27 cellular contexts compared by ENCODE assay signal in the genomic region with DNA sequence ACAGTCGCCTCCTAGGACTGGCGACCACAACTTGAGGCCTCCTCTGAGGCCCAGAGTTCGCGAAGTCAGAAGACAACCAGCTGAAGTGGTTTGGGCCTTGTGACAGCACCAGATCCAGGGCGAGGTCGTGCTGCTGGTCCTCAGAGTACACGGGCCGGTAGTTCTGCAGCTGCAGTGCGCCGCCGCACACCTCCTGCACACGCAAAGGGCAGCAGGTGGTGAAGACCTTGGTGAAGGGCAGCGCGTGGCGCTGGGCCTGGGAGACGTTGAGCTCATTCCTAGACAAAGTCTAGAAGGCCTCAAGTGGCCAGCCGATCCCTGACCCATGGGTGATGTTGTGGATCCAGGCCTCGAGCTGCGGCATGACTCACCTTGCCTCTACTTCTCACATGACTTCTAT. TPM values are rescaled to one million over a fixed set of nuclear protein-coding genes. Genes with fewer than 3 reads are reported as not detected.
DNase-seq lines count a peak whose midpoint lies in the region; ATAC-seq, FAIRE-seq and TF ChIP-seq lines count a peak whose summit lies in the region.
"Had no signal": no experiment of that assay in that cellular context is flagged by ENCODE, and none has a peak within 500 bp of the region (broad histone marks: within the 10 kb centered on the region; RNA-seq: fewer than 3 reads in every experiment).

No MANE protein-coding gene starts in this region.

- no peak overlapping the region for H3K4me3 Mint-ChIP-seq in activated CD8-positive, alpha-beta T cell treated with anti-CD3 and anti-CD28 coated beads, Interleukin-2, amount 10 ng/mL, durations not matched to agents 7 days and 5 days
- H3K4me3 Mint-ChIP-seq in activated CD8-positive, alpha-beta T cell treated with anti-CD3 and anti-CD28 coated beads for 36 hours, result no peak overlapping the region

- CTCF ChIA-PET in activated CD8-positive, alpha-beta T cell treated with anti-CD3 and anti-CD28 coated beads, Interleukin-2, amount 10 ng/mL, durations not matched to agents 7 days and 5 days (lab: Charles Lee), result interaction anchor here (0.8 to 2.5 kb wide), 5 partner anchors 16 to 69 kb away, joined by 3 to 10 read pairs (median 3); a partner anchor contains a TSS
- CTCF ChIA-PET in activated CD8-positive, alpha-beta T cell treated with anti-CD3 and anti-CD28 coated beads for 36 hours (lab: Charles Lee), result interaction anchor here (1.0 to 2.0 kb wide), 4 partner anchors 11 to 27 kb away, joined by 3 to 10 read pairs (median 4); no protein-coding TSS in a partner anchor

- H3K9me3 ChIP-seq in lower lobe of right lung (no peaks in the 10 kb centered on the region), upper lobe of right lung (no peaks in the 10 kb centered on the region)
- H3K9me3 ChIP-seq: MG63, SJCRH30 had no signal

- peak overlapping the region; percentile 37 for H3K27ac Mint-ChIP-seq in activated CD8-positive, alpha-beta T cell treated with anti-CD3 and anti-CD28 coated beads, Interleukin-2, amount 10 ng/mL, durations not matched to agents 7 days and 5 days
- no peak overlapping the region for H3K27ac Mint-ChIP-seq in activated CD8-positive, alpha-beta T cell treated with anti-CD3 and anti-CD28 coated beads for 36 hours

- no peaks in the 10 kb centered on the region for H3K27me3 Mint-ChIP-seq in activated CD8-positive, alpha-beta T cell treated with anti-CD3 and anti-CD28 coated beads, Interleukin-2, amount 10 ng/mL, durations not matched to agents 7 days and 5 days (ENCODE audit: low read depth)
- H3K27me3 Mint-ChIP-seq in activated CD8-positive, alpha-beta T cell treated with anti-CD3 and anti-CD28 coated beads for 36 hours, result no peaks in the 10 kb centered on the region

- H3K4me1 ChIP-seq in lower lobe of right lung (peaks cover 37% of the 10 kb centered on the region), upper lobe of right lung (peaks cover 16% of the 10 kb centered on the region)
- H3K4me1 ChIP-seq: SJCRH30 had no signal

- H3K36me3 Mint-ChIP-seq in activated CD8-positive, alpha-beta T cell treated with anti-CD3 and anti-CD28 coated beads, Interleukin-2, amount 10 ng/mL, durations not matched to agents 7 days and 5 days (ENCODE audit: low read depth), result peaks cover 42% of the 10 kb centered on the region
- peaks cover 16% of the 10 kb centered on the region for H3K36me3 Mint-ChIP-seq in activated CD8-positive, alpha-beta T cell treated with anti-CD3 and anti-CD28 coated beads for 36 hours (ENCODE audit: low read depth)

- POLR2A ChIA-PET in activated CD8-positive, alpha-beta T cell treated with anti-CD3 and anti-CD28 coated beads, Interleukin-2, amount 10 ng/mL, durations not matched to agents 7 days and 5 days (lab: Charles Lee), result interaction anchor here (0.8 to 1.7 kb wide), 6 partner anchors 9 to 76 kb away, joined by 3 to 6 read pairs (median 4); a partner anchor contains a TSS
- POLR2A ChIA-PET in activated CD8-positive, alpha-beta T cell treated with anti-CD3 and anti-CD28 coated beads for 36 hours (lab: Charles Lee), result interaction anchor here (0.6 to 2.0 kb wide), 4 partner anchors 9 to 76 kb away, joined by 3 to 10 read pairs (median 4); no protein-coding TSS in a partner anchor

- H3K27me3 ChIP-seq in lower lobe of right lung (ENCODE audit: low read depth) (no peaks in the 10 kb centered on the region), upper lobe of right lung (no peaks in the 10 kb centered on the region)
- H3K27me3 ChIP-seq: SJCRH30 had no signal

- H3K27ac ChIP-seq in VCaP (peak overlapping the region; percentile 62; the same call in 1 of the 2 replicates), lower lobe of right lung (peak overlapping the region; percentile 65), upper lobe of right lung (peak overlapping the region; percentile 42)
- H3K27ac ChIP-seq: SJCRH30 had no signal

- H3K4me1 Mint-ChIP-seq in activated CD8-positive, alpha-beta T cell treated with anti-CD3 and anti-CD28 coated beads, Interleukin-2, amount 10 ng/mL, durations not matched to agents 7 days and 5 days (ENCODE audit: low read depth), result peaks cover 44% of the 10 kb centered on the region
- H3K4me1 Mint-ChIP-seq in activated CD8-positive, alpha-beta T cell treated with anti-CD3 and anti-CD28 coated beads for 36 hours (ENCODE audit: low read depth), result peaks cover 51% of the 10 kb centered on the region

- ATAC-seq in activated CD8-positive, alpha-beta T cell treated with anti-CD3 and anti-CD28 coated beads, Interleukin-2, amount 10 ng/mL, durations not matched to agents 7 days and 5 days, result no peak
- no peak for ATAC-seq in activated CD8-positive, alpha-beta T cell treated with anti-CD3 and anti-CD28 coated beads for 36 hours
- ATAC-seq in lower lobe of right lung, result no peak
- no peak for ATAC-seq in upper lobe of right lung
- ATAC-seq: Right ventricle myocardium inferior, SK-N-SH treated with all-trans-retinoic acid at 6 μM for 48 hours had no signal

- FAIRE-seq in RCC 7860 (lab: Jason Lieb, UNC), result no peak

- no peak for TF ChIP-seq CTCF in activated CD8-positive, alpha-beta T cell treated with anti-CD3 and anti-CD28 coated beads for 36 hours (IDR thresholded peaks at IDR 0.05)
- TF ChIP-seq CTCF in VCaP (conservative IDR thresholded peaks at IDR 0.05) (no peak), lower lobe of right lung (IDR thresholded peaks at IDR 0.05) (no peak), upper lobe of right lung (IDR thresholded peaks at IDR 0.05) (no peak)

- H3K36me3 ChIP-seq in lower lobe of right lung, result no peaks in the 10 kb centered on the region
- H3K36me3 ChIP-seq in upper lobe of right lung, result no peaks in the 10 kb centered on the region
- H3K36me3 ChIP-seq: MG63, SJCRH30 had no signal

- no peaks in the 10 kb centered on the region for H3K9me3 Mint-ChIP-seq in activated CD8-positive, alpha-beta T cell treated with anti-CD3 and anti-CD28 coated beads, Interleukin-2, amount 10 ng/mL, durations not matched to agents 7 days and 5 days (ENCODE audit: insufficient read depth)
- H3K9me3 Mint-ChIP-seq in activated CD8-positive, alpha-beta T cell treated with anti-CD3 and anti-CD28 coated beads for 36 hours, result no peaks in the 10 kb centered on the region

- intact Hi-C loops in activated CD8-positive, alpha-beta T cell treated with anti-CD3 and anti-CD28 coated beads for 36 hours (cut with micrococcal nuclease), result no loop called here
- intact Hi-C loops in lower lobe of right lung (cut with DNase I) (no loop called here), upper lobe of right lung (cut with DNase I) (no loop called here)

- no peak for DNase-seq in activated CD8-positive, alpha-beta T cell treated with anti-CD3 and anti-CD28 coated beads, Interleukin-2, amount 10 ng/mL, durations not matched to agents 7 days and 5 days
- no peak for DNase-seq in activated CD8-positive, alpha-beta T cell treated with anti-CD3 and anti-CD28 coated beads for 36 hours
- DNase-seq in lower lobe of right lung, result no peak
- no peak for DNase-seq in upper lobe of right lung
- DNase-seq in RCC 7860 (ENCODE audit: low spot score), result no peak
- DNase-seq in NCI-H2029 treated with DMSO at 0.1 percent for 48 hours (lab: John Stamatoyannopoulos, UW), result no peak
- no peak for DNase-seq in activated T-cell treated with anti-CD3 and anti-CD28 coated beads for 4 hours
- DNase-seq: C1 segment of cervical spinal cord, DMS153, GOT3, HCEC 1CT, KBM-7, MG63, NCI-H1105 treated with DMSO at 0.1 percent for 48 hours, NCI-H146, NCI-H1930, NCI-H446, NCI-H524 treated with DMSO at 0.1 percent for 48 hours, NCI-H774, SJCRH30 had no signal

- H3K4me3 ChIP-seq in lower lobe of right lung, result no peak overlapping the region
- H3K4me3 ChIP-seq in upper lobe of right lung, result no peak overlapping the region
- H3K4me3 ChIP-seq: MG63, SJCRH30 had no signal

RNA-seq across cellular contexts. Expression of a gene that starts 18.2 kb away (rescaled TPM):
- 100 to 1,000 TPM; 515 to 530 TPM for total RNA-seq in activated CD8-positive, alpha-beta T cell treated with anti-CD3 and anti-CD28 coated beads, Interleukin-2, amount 10 ng/mL, durations not matched to agents 7 days and 5 days
- total RNA-seq in activated CD8-positive, alpha-beta T cell treated with anti-CD3 and anti-CD28 coated beads for 36 hours, result 100 to 1,000 TPM; 372 to 387 TPM
- 9.9 TPM for total RNA-seq in lower lobe of right lung
- 14.5 TPM for total RNA-seq in upper lobe of right lung
- total RNA-seq: A172, Daoy, G401, RPMI7951, SJCRH30 had no signal

RNA-seq across cellular contexts. Expression of a gene that starts 19.8 kb away (rescaled TPM):
- total RNA-seq in activated CD8-positive, alpha-beta T cell treated with anti-CD3 and anti-CD28 coated beads, Interleukin-2, amount 10 ng/mL, durations not matched to agents 7 days and 5 days, result 100 to 1,000 TPM; 541 to 588 TPM
- 100 to 1,000 TPM; 316 to 325 TPM for total RNA-seq in activated CD8-positive, alpha-beta T cell treated with anti-CD3 and anti-CD28 coated beads for 36 hours
- total RNA-seq in lower lobe of right lung (7.4 TPM), upper lobe of right lung (8.5 TPM)
- total RNA-seq: A172, G401, Right ventricle myocardium inferior, RPMI7951, SJCRH30 had no signal

RNA-seq across cellular contexts. Expression of a gene that starts 21.4 kb away (rescaled TPM):
- total RNA-seq in activated CD8-positive, alpha-beta T cell treated with anti-CD3 and anti-CD28 coated beads, Interleukin-2, amount 10 ng/mL, durations not matched to agents 7 days and 5 days, result 100 to 1,000 TPM; 227 to 232 TPM
- 100 to 1,000 TPM; 116 to 118 TPM for total RNA-seq in activated CD8-positive, alpha-beta T cell treated with anti-CD3 and anti-CD28 coated beads for 36 hours
- total RNA-seq in lower lobe of right lung, result 4.0 TPM
- 6.5 TPM for total RNA-seq in upper lobe of right lung
- total RNA-seq: A172, Daoy, G401, RPMI7951, SJCRH30 had no signal

RNA-seq across cellular contexts. Expression of a gene that starts 36.7 kb away (rescaled TPM):
- total RNA-seq in activated CD8-positive, alpha-beta T cell treated with anti-CD3 and anti-CD28 coated beads, Interleukin-2, amount 10 ng/mL, durations not matched to agents 7 days and 5 days, result 10 to 100 TPM; 38.5 to 39.8 TPM
- total RNA-seq in activated CD8-positive, alpha-beta T cell treated with anti-CD3 and anti-CD28 coated beads for 36 hours, result 10 to 100 TPM; 40.2 to 40.5 TPM
- total RNA-seq in lower lobe of right lung (40.8 TPM), upper lobe of right lung (40.0 TPM)

RNA-seq across cellular contexts. Expression of a gene that starts 58.6 kb away (rescaled TPM):
- 10 to 100 TPM; 11.7 to 12.2 TPM for total RNA-seq in activated CD8-positive, alpha-beta T cell treated with anti-CD3 and anti-CD28 coated beads, Interleukin-2, amount 10 ng/mL, durations not matched to agents 7 days and 5 days
- total RNA-seq in activated CD8-positive, alpha-beta T cell treated with anti-CD3 and anti-CD28 coated beads for 36 hours, result 10 to 100 TPM; 26.2 to 31.0 TPM
- total RNA-seq in lower lobe of right lung (85.3 TPM), upper lobe of right lung (119 TPM)
- total RNA-seq: A172, G401, SJCRH30 had no signal

Comparison
In these comparisons a context has a peak if more than half of its experiments do, and no peak if none do; other contexts are left out.
1. RNA of a gene that starts 18.2 kb away (total RNA-seq): 515 to 530 TPM in activated CD8-positive, alpha-beta T cell treated with anti-CD3 and anti-CD28 coated beads, Interleukin-2, amount 10 ng/mL, durations not matched to agents 7 days and 5 days and 372 to 387 TPM in activated CD8-positive, alpha-beta T cell treated with anti-CD3 and anti-CD28 coated beads for 36 hours; 14.5 TPM in upper lobe of right lung (single experiment) and 9.9 TPM in lower lobe of right lung (single experiment); every median in the first group is over 10 times any median in the second.
2. RNA of a gene that starts 19.8 kb away (total RNA-seq): 541 to 588 TPM in activated CD8-positive, alpha-beta T cell treated with anti-CD3 and anti-CD28 coated beads, Interleukin-2, amount 10 ng/mL, durations not matched to agents 7 days and 5 days and 316 to 325 TPM in activated CD8-positive, alpha-beta T cell treated with anti-CD3 and anti-CD28 coated beads for 36 hours; 8.5 TPM in upper lobe of right lung (single experiment) and 7.4 TPM in lower lobe of right lung (single experiment); every median in the first group is over 10 times any median in the second.
3. RNA of a gene that starts 21.4 kb away (total RNA-seq): 227 to 232 TPM in activated CD8-positive, alpha-beta T cell treated with anti-CD3 and anti-CD28 coated beads, Interleukin-2, amount 10 ng/mL, durations not matched to agents 7 days and 5 days and 116 to 118 TPM in activated CD8-positive, alpha-beta T cell treated with anti-CD3 and anti-CD28 coated beads for 36 hours; 6.5 TPM in upper lobe of right lung (single experiment) and 4.0 TPM in lower lobe of right lung (single experiment); every median in the first group is over 10 times any median in the second.
4. Peak in every context shown above with its lines, with median percentiles within 50 percentile points of each other: H3K27ac ChIP-seq.